9 cellular contexts compared by ENCODE assay signal in the genomic region with DNA sequence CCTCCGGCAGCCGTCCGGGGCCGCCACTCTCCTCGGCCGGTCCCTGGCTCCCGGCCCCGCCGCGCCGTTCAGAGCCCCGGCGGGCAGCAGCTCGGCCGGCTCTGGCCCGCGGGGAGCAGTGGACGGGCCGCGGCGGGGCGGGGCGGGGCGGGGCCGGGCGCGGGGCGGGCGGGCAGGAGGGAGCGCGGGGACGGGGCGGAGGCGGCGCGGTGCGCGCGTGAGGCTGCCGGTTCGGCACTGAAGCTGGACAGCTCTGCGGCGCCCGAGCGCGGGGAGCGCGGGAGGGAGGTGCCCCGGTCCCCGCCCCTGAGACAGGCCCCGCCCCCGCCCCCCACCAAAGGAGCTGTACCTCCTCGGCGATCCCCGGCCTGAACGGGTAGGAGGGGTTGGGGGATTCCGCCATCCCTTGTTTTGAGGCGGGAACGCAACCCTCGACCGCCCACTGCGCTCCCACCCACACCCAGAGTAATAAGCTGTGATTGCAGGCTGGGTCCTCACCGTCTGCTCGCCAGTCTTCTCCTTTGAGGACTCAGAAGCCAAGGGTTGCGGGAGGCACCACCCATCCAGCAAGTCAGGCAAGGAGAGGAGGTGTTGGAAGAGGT. TPM values are rescaled to one million over a fixed set of nuclear protein-coding genes. Genes with fewer than 3 reads are reported as not detected.
DNase-seq lines count a peak whose midpoint lies in the region; ATAC-seq and TF ChIP-seq lines count a peak whose summit lies in the region.
"Had no signal": no experiment of that assay in that cellular context is flagged by ENCODE, and none has a peak within 500 bp of the region (broad histone marks: within the 10 kb centered on the region; RNA-seq: fewer than 3 reads in every experiment).

A gene (minus strand): TSS at position 239 of the 602 bp plus-strand sequence. CDS start 50,747 bp downstream, outside the sequence.

- no peak within 1 kb of the TSS for H3K27ac Mint-ChIP-seq in endodermal cell

- TF ChIP-seq RAD21 in neural cell (conservative IDR thresholded peaks at IDR 0.05): no peak

- H3K79me2 ChIP-seq in neural cell (replicated peaks; ENCODE audit: insufficient read depth, low read length): no peaks in the 10 kb centered on the region

- no peak within 1 kb of the TSS for H3K9ac ChIP-seq in endodermal cell (ENCODE audit: extremely low read depth, low read length, poor library complexity, severe bottlenecking)
- H3K9ac ChIP-seq in neural cell (ENCODE audit: low read length): no peak within 1 kb of the TSS

- no peaks in the 10 kb centered on the region for H4K20me1 ChIP-seq in neural cell (ENCODE audit: insufficient read depth)

- peaks cover 30% of the 10 kb centered on the region for H3K27me3 ChIP-seq in H7 (ENCODE audit: control insufficient read depth, insufficient read depth, low read length)
- peaks cover 77% of the 10 kb centered on the region for H3K27me3 ChIP-seq in endodermal cell (ENCODE audit: control insufficient read depth, insufficient read depth, low read length, poor library complexity, severe bottlenecking)
- H3K27me3 ChIP-seq in neural cell (ENCODE audit: insufficient read depth, low read depth, low read length): peaks cover 57% of the 10 kb centered on the region
- H3K27me3 ChIP-seq in uterus: peaks cover 0 to 4% of the 10 kb centered on the region in 2 donors

- peaks cover 4% of the 10 kb centered on the region for H3K4me1 Mint-ChIP-seq in endodermal cell

- 2 to 13% methylated on average over 3 to 63 of the region's 65 CpGs for WGBS in endodermal cell (ENCODE audit: insufficient coverage in 1 of 2, insufficient read length in 1 of 2), 2 experiments

- ATAC-seq in GM21717 (IDR thresholded peaks at IDR 0.05; ENCODE audit: unreplicated experiment) (no peak), HG02798 (IDR thresholded peaks at IDR 0.05; ENCODE audit: poor library complexity, unreplicated experiment) (no peak)

- H3K36me3 ChIP-seq in H7 (replicated peaks; ENCODE audit: control insufficient read depth, insufficient read depth, low read length) (no peaks in the 10 kb centered on the region), endodermal cell (ENCODE audit: control insufficient read depth, insufficient read depth, low read length) (no peaks in the 10 kb centered on the region), neural cell (ENCODE audit: insufficient read depth, low read length) (no peaks in the 10 kb centered on the region), uterus (no peaks in the 10 kb centered on the region)

- TF ChIP-seq CTCF in endodermal cell (conservative IDR thresholded peaks at IDR 0.05) (no peak), neural cell (IDR thresholded peaks at IDR 0.05; ENCODE audit: poor library complexity, severe bottlenecking) (no peak), uterus (IDR thresholded peaks at IDR 0.05) (no peak)

- H3K4me1 ChIP-seq in endodermal cell (ENCODE audit: control insufficient read depth, insufficient read depth, low read length) (no peaks in the 10 kb centered on the region), uterus (no peaks in the 10 kb centered on the region)

- H3K36me3 Mint-ChIP-seq in endodermal cell (ENCODE audit: low read depth): no peaks in the 10 kb centered on the region

- DNase-seq in H7: peak; percentile 93
- peak; percentile 98 for DNase-seq in NCI-H69 (lab: John Stamatoyannopoulos, UW)
- DNase-seq in endodermal cell: peak; percentile 80
- DNase-seq in HT-29 (ENCODE audit: low spot score): no peak
- DNase-seq in uterus: no peak
- DNase-seq: stimulated activated CD4-positive, alpha-beta T cell treated with anti-CD3 and anti-CD28 coated beads, Interleukin-4, amount 100 ng/mL, for 24 hours had no signal

- H3K27me3 Mint-ChIP-seq in endodermal cell (ENCODE audit: insufficient read depth): peaks cover 89% of the 10 kb centered on the region

- no peaks in the 10 kb centered on the region for H3K9me3 Mint-ChIP-seq in endodermal cell

- intact Hi-C loops in uterus (cut with DNase I; ENCODE audit: low total_unique reads): no loop called here

- no peaks in the 10 kb centered on the region for H3F3A ChIP-seq in neural cell (ENCODE audit: insufficient read depth, low read length, poor library complexity, severe bottlenecking)

- H3K27ac ChIP-seq in endodermal cell (ENCODE audit: low read depth, low read length) (no peak within 1 kb of the TSS), neural cell (ENCODE audit: low read length) (no peak within 1 kb of the TSS), uterus (no peak within 1 kb of the TSS)

- TF ChIP-seq EP300 in neural cell (conservative IDR thresholded peaks at IDR 0.05; ENCODE audit: poor library complexity, severe bottlenecking): no peak

- H3K9me3 ChIP-seq in endodermal cell (ENCODE audit: control insufficient read depth, low read length): no peaks in the 10 kb centered on the region
- no peaks in the 10 kb centered on the region for H3K9me3 ChIP-seq in neural cell (ENCODE audit: low read length)
- H3K9me3 ChIP-seq in uterus: no peaks in the 10 kb centered on the region

- no peak within 1 kb of the TSS for H3K4me2 ChIP-seq in neural cell (ENCODE audit: low read length)

- peak within 1 kb of the TSS; percentile 41 for H3K4me3 ChIP-seq in H7 (ENCODE audit: insufficient read depth, low read depth, low read length)
- peak within 1 kb of the TSS; percentile 68 for H3K4me3 ChIP-seq in endodermal cell (ENCODE audit: low read length)
- peak within 1 kb of the TSS; percentile 63 for H3K4me3 ChIP-seq in neural cell (ENCODE audit: low read length)
- H3K4me3 ChIP-seq in uterus: peak within 1 kb of the TSS in 1 of 2 donors; percentile 13

- no peaks in the 10 kb centered on the region for H3K9me2 ChIP-seq in neural cell (ENCODE audit: insufficient read depth, low read length)

- peak within 1 kb of the TSS; percentile 52 for H3K4me3 Mint-ChIP-seq in endodermal cell

- H2AFZ ChIP-seq in neural cell (ENCODE audit: low read depth, low read length): no peak within 1 kb of the TSS

- TF ChIP-seq POLR2A in uterus (IDR thresholded peaks at IDR 0.05): no peak

TF ChIP-seq in neural cell, 6 proteins besides CTCF, POLR2A, EP300 and RAD21:
- no peak for TF ChIP-seq TAF1 (IDR thresholded peaks at IDR 0.05; ENCODE audit: low read depth)
- TF ChIP-seq SMC3 (conservative IDR thresholded peaks at IDR 0.05; ENCODE audit: poor library complexity): no peak
- no peak for TF ChIP-seq EZH2 (IDR thresholded peaks at IDR 0.05; ENCODE audit: borderline replicate concordance, insufficient read depth, low read length, poor library complexity, severe bottlenecking)
- TF ChIP-seq MXI1 (conservative IDR thresholded peaks at IDR 0.05; ENCODE audit: poor library complexity, severe bottlenecking): no peak
- TF ChIP-seq, protein P1, sequence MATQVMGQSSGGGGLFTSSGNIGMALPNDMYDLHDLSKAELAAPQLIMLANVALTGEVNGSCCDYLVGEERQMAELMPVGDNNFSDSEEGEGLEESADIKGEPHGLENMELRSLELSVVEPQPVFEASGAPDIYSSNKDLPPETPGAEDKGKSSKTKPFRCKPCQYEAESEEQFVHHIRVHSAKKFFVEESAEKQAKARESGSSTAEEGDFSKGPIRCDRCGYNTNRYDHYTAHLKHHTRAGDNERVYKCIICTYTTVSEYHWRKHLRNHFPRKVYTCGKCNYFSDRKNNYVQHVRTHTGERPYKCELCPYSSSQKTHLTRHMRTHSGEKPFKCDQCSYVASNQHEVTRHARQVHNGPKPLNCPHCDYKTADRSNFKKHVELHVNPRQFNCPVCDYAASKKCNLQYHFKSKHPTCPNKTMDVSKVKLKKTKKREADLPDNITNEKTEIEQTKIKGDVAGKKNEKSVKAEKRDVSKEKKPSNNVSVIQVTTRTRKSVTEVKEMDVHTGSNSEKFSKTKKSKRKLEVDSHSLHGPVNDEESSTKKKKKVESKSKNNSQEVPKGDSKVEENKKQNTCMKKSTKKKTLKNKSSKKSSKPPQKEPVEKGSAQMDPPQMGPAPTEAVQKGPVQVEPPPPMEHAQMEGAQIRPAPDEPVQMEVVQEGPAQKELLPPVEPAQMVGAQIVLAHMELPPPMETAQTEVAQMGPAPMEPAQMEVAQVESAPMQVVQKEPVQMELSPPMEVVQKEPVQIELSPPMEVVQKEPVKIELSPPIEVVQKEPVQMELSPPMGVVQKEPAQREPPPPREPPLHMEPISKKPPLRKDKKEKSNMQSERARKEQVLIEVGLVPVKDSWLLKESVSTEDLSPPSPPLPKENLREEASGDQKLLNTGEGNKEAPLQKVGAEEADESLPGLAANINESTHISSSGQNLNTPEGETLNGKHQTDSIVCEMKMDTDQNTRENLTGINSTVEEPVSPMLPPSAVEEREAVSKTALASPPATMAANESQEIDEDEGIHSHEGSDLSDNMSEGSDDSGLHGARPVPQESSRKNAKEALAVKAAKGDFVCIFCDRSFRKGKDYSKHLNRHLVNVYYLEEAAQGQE (IDR thresholded peaks at IDR 0.05; ENCODE audit: borderline replicate concordance): no peak
- TF ChIP-seq POLR2AphosphoS5 (IDR thresholded peaks at IDR 0.05): no peak

RNA-seq across cellular contexts. Expression of the gene that starts here (rescaled TPM):
- total RNA-seq in H7 (2014; rRNA removed; shearing (Covaris generic)): 0.04 and 0.38 TPM in 2 replicates
- total RNA-seq in endodermal cell (1 to 10 TPM in 1 of 2 donors, under 1 TPM in 1; 0.35 to 2.1 TPM), uterus (not detected)
- polyA plus RNA-seq in endodermal cell (2013, experiment 1 of 2): 2.6 TPM
- 4.1 TPM for polyA plus RNA-seq in endodermal cell (2013, experiment 2 of 2)
- polyA plus RNA-seq in neural cell: 0.24 and 1.5 TPM in 2 replicates
- 0.35 and 0.73 TPM in 2 replicates for polyA minus RNA-seq in neural cell
- 1.1 and 1.2 TPM in 2 replicates for total RNA-seq in HT-29 (2014; rRNA removed; shearing (Covaris generic))

Comparison
In these comparisons a context has a peak if more than half of its experiments do, and no peak if none do; other contexts are left out.
1. Peak in DNase-seq and H3K4me3 ChIP-seq in H7; RNA of the gene not detected or under 1 TPM.
2. DNase-seq: peak in NCI-H69 (single experiment) and endodermal cell (single experiment); none in HT-29 (single experiment) and uterus (0 of 2).